ENCODE assay signal across 2 cellular contexts in the genomic region with DNA sequence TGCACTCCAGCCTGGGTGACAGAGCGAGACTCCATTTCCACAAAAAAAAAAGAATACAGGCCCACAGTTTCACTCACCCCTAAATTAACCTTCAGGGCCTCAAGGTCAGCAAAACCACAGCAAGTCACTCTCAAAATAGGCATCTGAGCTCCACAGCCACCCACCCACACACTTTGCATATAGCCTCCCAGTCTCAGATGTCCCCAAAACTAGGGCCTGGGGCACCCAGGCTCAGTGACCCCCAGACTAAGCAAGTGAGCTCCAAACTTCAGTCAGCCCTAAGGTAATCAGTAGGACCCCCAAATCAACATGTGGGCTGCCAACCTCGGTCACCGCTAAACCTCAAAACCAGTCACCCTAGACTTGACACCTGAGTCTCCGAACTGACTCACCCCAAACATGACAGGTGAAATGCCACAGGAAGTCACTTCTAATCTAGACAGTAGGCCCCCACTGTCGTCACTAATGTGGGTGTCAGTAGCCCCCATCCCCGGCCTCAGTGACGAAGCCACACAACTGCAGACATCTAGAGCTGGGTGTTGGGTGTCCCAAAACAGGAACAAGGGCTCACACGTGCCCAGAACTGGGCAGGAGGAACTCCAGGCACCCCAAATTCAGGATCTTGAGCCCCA.
TF ChIP-seq lines count a peak whose summit lies in the region.

No MANE protein-coding gene starts in this region.

TF ChIP-seq in GM12891, 5 proteins besides CTCF, POLR2A, EP300 and RAD21:
- no peak for TF ChIP-seq TAF1 (IDR thresholded peaks at IDR 0.05; ENCODE audit: low read depth, low read length)
- TF ChIP-seq POU2F2 (IDR thresholded peaks at IDR 0.05; ENCODE audit: low read depth, low read length) = peak; percentile 99
- TF ChIP-seq POLR2AphosphoS5 (IDR thresholded peaks at IDR 0.05; ENCODE audit: low read depth, low read length) = peak; percentile 57; the same call in 1 of the 2 replicates
- peak; percentile 72 for TF ChIP-seq SPI1 (IDR thresholded peaks at IDR 0.05; ENCODE audit: low read depth, low read length)
- peak; percentile 47 for TF ChIP-seq PAX5 (IDR thresholded peaks at IDR 0.05; ENCODE audit: insufficient read depth, low read length, severe bottlenecking)

TF ChIP-seq in GM12878, 131 proteins besides CTCF, POLR2A, EP300 and RAD21 (continues in another document):
- TF ChIP-seq ZSCAN29 (IDR thresholded peaks at IDR 0.05) (peak; percentile 55; the same call in 1 of the 2 replicates), LARP7 (IDR thresholded peaks at IDR 0.05) (peak; percentile 49; the same call in 1 of the 2 replicates), GABPA (IDR thresholded peaks at IDR 0.05; ENCODE audit: low read depth) (peak; percentile 73; the same call in 1 of the 2 replicates), RUNX3 (IDR thresholded peaks at IDR 0.05; ENCODE audit: low read length) (peak; percentile 98), NR2C2 (IDR thresholded peaks at IDR 0.05; ENCODE audit: borderline replicate concordance, control insufficient read depth, insufficient read length, low read depth) (no peak), BHLHE40 (IDR thresholded peaks at IDR 0.05; ENCODE audit: borderline replicate concordance in 1 of 2, low read depth in 2 of 2, low read length in 1 of 2) (peak; percentile 97 to 98), PAX8 (IDR thresholded peaks at IDR 0.05) (no peak), JUNB (IDR thresholded peaks at IDR 0.05) (peak; percentile 66; the same call in 1 of the 2 replicates), ZNF207 (IDR thresholded peaks at IDR 0.05; ENCODE audit: borderline replicate concordance) (0 out of 2 replicates have a peak, but pooled peaks have one; percentile 48), RBBP5 (conservative IDR thresholded peaks at IDR 0.05) (peak; percentile 86), BMI1 (IDR thresholded peaks at IDR 0.05; ENCODE audit: borderline replicate concordance) (peak; percentile 81), SMAD1 (IDR thresholded peaks at IDR 0.05; ENCODE audit: low read depth, partially characterized antibody) (no peak), PAX5 (IDR thresholded peaks at IDR 0.05; ENCODE audit: borderline replicate concordance, low read depth, low read length) (peak; percentile 98), ELK1 (IDR thresholded peaks at IDR 0.05; ENCODE audit: low read depth, low read length) (peak; percentile 78; the same call in 1 of the 2 replicates), TAF1 (IDR thresholded peaks at IDR 0.05; ENCODE audit: borderline replicate concordance, low read depth, low read length) (peak; percentile 39; the same call in 1 of the 2 replicates), USF2 (IDR thresholded peaks at IDR 0.05; ENCODE audit: borderline replicate concordance, low read depth, low read length) (peak; percentile 11; the same call in 1 of the 2 replicates), RELA (IDR thresholded peaks at IDR 0.05; ENCODE audit: borderline replicate concordance, partially characterized antibody) (no peak), MEF2A (IDR thresholded peaks at IDR 0.05; ENCODE audit: insufficient read depth, low read depth, low read length) (peak; percentile 86; the same call in 1 of the 2 replicates), SPI1 (IDR thresholded peaks at IDR 0.05; ENCODE audit: borderline replicate concordance, insufficient read depth, low read depth, low read length) (peak; percentile 80; the same call in 1 of the 2 replicates), KAT2A (conservative IDR thresholded peaks at IDR 0.05; ENCODE audit: control insufficient read depth, low read depth, low read length) (no peak), MTA2 (IDR thresholded peaks at IDR 0.05; ENCODE audit: low read depth) (peak; percentile 98), EED (IDR thresholded peaks at IDR 0.05; ENCODE audit: low read depth) (peak; percentile 73), ZNF217 (IDR thresholded peaks at IDR 0.05) (peak; percentile 22), FOS (IDR thresholded peaks at IDR 0.05; ENCODE audit: borderline replicate concordance, extremely low read depth, insufficient read length) (peak; percentile 3), ATF7 (IDR thresholded peaks at IDR 0.05; ENCODE audit: low read depth) (peak; percentile 97), MXI1 (IDR thresholded peaks at IDR 0.05; ENCODE audit: low read depth, low read length) (0 out of 2 replicates have a peak, but pooled peaks have one; percentile 59), ZNF274 (IDR thresholded peaks at IDR 0.05; ENCODE audit: insufficient read depth, insufficient read length) (no peak), SUZ12 (IDR thresholded peaks at IDR 0.05; ENCODE audit: unreplicated experiment) (no peak), GATAD2B (conservative IDR thresholded peaks at IDR 0.05; ENCODE audit: low read depth) (peak; percentile 96), E2F8 (IDR thresholded peaks at IDR 0.05; ENCODE audit: low read depth, partially characterized antibody) (peak; percentile 85), IRF5 (IDR thresholded peaks at IDR 0.05; ENCODE audit: borderline replicate concordance) (0 out of 2 replicates have a peak, but pooled peaks have one; percentile 52), ESRRA (IDR thresholded peaks at IDR 0.05; ENCODE audit: low read length) (peak; percentile 99), CEBPB (IDR thresholded peaks at IDR 0.05; ENCODE audit: borderline replicate concordance in 1 of 2, low read depth in 2 of 2, low read length in 2 of 2) (no peak; a peak in 2 of 4 replicates)
- TF ChIP-seq, protein P1, sequence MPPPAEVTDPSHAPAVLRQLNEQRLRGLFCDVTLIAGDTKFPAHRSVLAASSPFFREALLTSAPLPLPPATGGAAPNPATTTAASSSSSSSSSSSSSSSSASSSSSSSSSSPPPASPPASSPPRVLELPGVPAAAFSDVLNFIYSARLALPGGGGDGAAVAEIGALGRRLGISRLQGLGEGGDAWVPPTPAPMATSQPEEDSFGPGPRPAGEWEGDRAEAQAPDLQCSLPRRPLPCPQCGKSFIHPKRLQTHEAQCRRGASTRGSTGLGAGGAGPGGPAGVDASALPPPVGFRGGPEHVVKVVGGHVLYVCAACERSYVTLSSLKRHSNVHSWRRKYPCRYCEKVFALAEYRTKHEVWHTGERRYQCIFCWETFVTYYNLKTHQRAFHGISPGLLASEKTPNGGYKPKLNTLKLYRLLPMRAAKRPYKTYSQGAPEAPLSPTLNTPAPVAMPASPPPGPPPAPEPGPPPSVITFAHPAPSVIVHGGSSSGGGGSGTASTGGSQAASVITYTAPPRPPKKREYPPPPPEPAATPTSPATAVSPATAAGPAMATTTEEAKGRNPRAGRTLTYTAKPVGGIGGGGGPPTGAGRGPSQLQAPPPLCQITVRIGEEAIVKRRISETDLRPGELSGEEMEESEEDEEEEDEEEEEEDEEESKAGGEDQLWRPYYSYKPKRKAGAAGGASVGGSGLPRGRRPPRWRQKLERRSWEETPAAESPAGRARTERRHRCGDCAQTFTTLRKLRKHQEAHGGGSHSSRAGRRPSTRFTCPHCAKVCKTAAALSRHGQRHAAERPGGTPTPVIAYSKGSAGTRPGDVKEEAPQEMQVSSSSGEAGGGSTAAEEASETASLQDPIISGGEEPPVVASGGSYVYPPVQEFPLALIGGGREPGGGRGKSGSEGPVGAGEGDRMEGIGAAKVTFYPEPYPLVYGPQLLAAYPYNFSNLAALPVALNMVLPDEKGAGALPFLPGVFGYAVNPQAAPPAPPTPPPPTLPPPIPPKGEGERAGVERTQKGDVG (CRISPR knock-in tag; IDR thresholded peaks at IDR 0.05) = no peak
- TF ChIP-seq, protein P2, sequence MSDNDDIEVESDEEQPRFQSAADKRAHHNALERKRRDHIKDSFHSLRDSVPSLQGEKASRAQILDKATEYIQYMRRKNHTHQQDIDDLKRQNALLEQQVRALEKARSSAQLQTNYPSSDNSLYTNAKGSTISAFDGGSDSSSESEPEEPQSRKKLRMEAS (IDR thresholded peaks at IDR 0.05; ENCODE audit: low read depth, low read length) = peak; percentile 35
- TF ChIP-seq, protein P3, sequence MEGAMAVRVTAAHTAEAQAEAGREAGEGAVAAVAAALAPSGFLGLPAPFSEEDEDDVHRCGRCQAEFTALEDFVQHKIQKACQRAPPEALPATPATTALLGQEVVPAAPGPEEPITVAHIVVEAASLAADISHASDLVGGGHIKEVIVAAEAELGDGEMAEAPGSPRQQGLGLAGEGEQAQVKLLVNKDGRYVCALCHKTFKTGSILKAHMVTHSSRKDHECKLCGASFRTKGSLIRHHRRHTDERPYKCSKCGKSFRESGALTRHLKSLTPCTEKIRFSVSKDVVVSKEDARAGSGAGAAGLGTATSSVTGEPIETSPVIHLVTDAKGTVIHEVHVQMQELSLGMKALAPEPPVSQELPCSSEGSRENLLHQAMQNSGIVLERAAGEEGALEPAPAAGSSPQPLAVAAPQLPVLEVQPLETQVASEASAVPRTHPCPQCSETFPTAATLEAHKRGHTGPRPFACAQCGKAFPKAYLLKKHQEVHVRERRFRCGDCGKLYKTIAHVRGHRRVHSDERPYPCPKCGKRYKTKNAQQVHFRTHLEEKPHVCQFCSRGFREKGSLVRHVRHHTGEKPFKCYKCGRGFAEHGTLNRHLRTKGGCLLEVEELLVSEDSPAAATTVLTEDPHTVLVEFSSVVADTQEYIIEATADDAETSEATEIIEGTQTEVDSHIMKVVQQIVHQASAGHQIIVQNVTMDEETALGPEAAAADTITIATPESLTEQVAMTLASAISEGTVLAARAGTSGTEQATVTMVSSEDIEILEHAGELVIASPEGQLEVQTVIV (IDR thresholded peaks at IDR 0.05; ENCODE audit: borderline replicate concordance, partially characterized antibody) = peak; percentile 4
- TF ChIP-seq, protein P4, sequence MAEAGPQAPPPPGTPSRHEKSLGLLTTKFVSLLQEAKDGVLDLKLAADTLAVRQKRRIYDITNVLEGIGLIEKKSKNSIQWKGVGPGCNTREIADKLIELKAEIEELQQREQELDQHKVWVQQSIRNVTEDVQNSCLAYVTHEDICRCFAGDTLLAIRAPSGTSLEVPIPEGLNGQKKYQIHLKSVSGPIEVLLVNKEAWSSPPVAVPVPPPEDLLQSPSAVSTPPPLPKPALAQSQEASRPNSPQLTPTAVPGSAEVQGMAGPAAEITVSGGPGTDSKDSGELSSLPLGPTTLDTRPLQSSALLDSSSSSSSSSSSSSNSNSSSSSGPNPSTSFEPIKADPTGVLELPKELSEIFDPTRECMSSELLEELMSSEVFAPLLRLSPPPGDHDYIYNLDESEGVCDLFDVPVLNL (IDR thresholded peaks at IDR 0.05; ENCODE audit: low read depth, low read length) = no peak
- TF ChIP-seq, protein P5, sequence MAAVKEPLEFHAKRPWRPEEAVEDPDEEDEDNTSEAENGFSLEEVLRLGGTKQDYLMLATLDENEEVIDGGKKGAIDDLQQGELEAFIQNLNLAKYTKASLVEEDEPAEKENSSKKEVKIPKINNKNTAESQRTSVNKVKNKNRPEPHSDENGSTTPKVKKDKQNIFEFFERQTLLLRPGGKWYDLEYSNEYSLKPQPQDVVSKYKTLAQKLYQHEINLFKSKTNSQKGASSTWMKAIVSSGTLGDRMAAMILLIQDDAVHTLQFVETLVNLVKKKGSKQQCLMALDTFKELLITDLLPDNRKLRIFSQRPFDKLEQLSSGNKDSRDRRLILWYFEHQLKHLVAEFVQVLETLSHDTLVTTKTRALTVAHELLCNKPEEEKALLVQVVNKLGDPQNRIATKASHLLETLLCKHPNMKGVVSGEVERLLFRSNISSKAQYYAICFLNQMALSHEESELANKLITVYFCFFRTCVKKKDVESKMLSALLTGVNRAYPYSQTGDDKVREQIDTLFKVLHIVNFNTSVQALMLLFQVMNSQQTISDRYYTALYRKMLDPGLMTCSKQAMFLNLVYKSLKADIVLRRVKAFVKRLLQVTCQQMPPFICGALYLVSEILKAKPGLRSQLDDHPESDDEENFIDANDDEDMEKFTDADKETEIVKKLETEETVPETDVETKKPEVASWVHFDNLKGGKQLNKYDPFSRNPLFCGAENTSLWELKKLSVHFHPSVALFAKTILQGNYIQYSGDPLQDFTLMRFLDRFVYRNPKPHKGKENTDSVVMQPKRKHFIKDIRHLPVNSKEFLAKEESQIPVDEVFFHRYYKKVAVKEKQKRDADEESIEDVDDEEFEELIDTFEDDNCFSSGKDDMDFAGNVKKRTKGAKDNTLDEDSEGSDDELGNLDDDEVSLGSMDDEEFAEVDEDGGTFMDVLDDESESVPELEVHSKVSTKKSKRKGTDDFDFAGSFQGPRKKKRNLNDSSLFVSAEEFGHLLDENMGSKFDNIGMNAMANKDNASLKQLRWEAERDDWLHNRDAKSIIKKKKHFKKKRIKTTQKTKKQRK (IDR thresholded peaks at IDR 0.05; ENCODE audit: low read depth, low read length) = no peak
